14 cellular contexts compared by ENCODE assay signal in genomic region chr22:21626735-21627469, GRCh38. TPM values are rescaled to one million over a fixed set of nuclear protein-coding genes. Genes with fewer than 3 reads are reported as not detected.
DNase-seq lines count a peak whose midpoint lies in the region; ATAC-seq and TF ChIP-seq lines count a peak whose summit lies in the region.
"Had no signal": no experiment of that assay in that cellular context is flagged by ENCODE, and none has a peak within 500 bp of the region (broad histone marks: within the 10 kb centered on the region; RNA-seq: fewer than 3 reads in every experiment).

No MANE protein-coding gene starts in this region.

- peaks cover 5% of the 10 kb centered on the region for H3K27me3 ChIP-seq in Loucy (ENCODE audit: insufficient read depth, low read length, poor library complexity, severe bottlenecking)
- no peaks in the 10 kb centered on the region for H3K27me3 ChIP-seq in gastrocnemius medialis
- H3K27me3 ChIP-seq in lower lobe of right lung (ENCODE audit: low read depth) = no peaks in the 10 kb centered on the region
- H3K27me3 ChIP-seq: vagina had no signal

- H3K4me2 ChIP-seq in Loucy (ENCODE audit: low read depth, low read length, poor library complexity, severe bottlenecking) = peak overlapping the region; percentile 93

- H3K27ac Mint-ChIP-seq in activated naive CD4-positive, alpha-beta T cell treated with anti-CD3 and anti-CD28 coated beads for 36 hours = peak overlapping the region; percentile 75
- H3K27ac Mint-ChIP-seq in activated naive CD8-positive, alpha-beta T cell treated with anti-CD3 and anti-CD28 coated beads, Interleukin-2, amount 10 ng/mL, durations not matched to agents 7 days and 5 days = peak overlapping the region; percentile 31
- H3K27ac Mint-ChIP-seq in progenitor cell of endocrine pancreas = peak overlapping the region; percentile 73

- H3K4me3 ChIP-seq in Loucy (ENCODE audit: low read length, poor library complexity, severe bottlenecking) = peak overlapping the region; percentile 11
- no peak overlapping the region for H3K4me3 ChIP-seq in gastrocnemius medialis
- H3K4me3 ChIP-seq in lower lobe of right lung = no peak overlapping the region
- H3K4me3 ChIP-seq: vagina had no signal

- TF ChIP-seq CTCF in Loucy (conservative IDR thresholded peaks at IDR 0.05; ENCODE audit: low read length) (no peak), progenitor cell of endocrine pancreas (IDR thresholded peaks at IDR 0.05; ENCODE audit: unreplicated experiment) (no peak), gastrocnemius medialis (IDR thresholded peaks at IDR 0.05 in 4 of 5, conservative IDR thresholded peaks at IDR 0.05 in 1 of 5) (no peak), lower lobe of right lung (IDR thresholded peaks at IDR 0.05) (no peak)

- H3K4me1 ChIP-seq in Loucy (ENCODE audit: insufficient read depth, low read length, poor library complexity, severe bottlenecking) = peaks cover 13% of the 10 kb centered on the region
- peaks cover 27 to 41% of the 10 kb centered on the region in 2 donors for H3K4me1 ChIP-seq in gastrocnemius medialis
- peaks cover 52% of the 10 kb centered on the region for H3K4me1 ChIP-seq in lower lobe of right lung

- no peak overlapping the region for H2AFZ ChIP-seq in Loucy (ENCODE audit: low read length)

- peaks cover 40% of the 10 kb centered on the region; the same call in 1 of the 2 replicates for H3K36me3 ChIP-seq in Loucy (ENCODE audit: insufficient read depth, low read length)
- no peaks in the 10 kb centered on the region for H3K36me3 ChIP-seq in gastrocnemius medialis
- peaks cover 32% of the 10 kb centered on the region for H3K36me3 ChIP-seq in lower lobe of right lung

- H3K27me3 Mint-ChIP-seq in activated naive CD4-positive, alpha-beta T cell treated with anti-CD3 and anti-CD28 coated beads for 36 hours (ENCODE audit: low read depth) = no peaks in the 10 kb centered on the region
- H3K27me3 Mint-ChIP-seq in activated naive CD8-positive, alpha-beta T cell treated with anti-CD3 and anti-CD28 coated beads, Interleukin-2, amount 10 ng/mL, durations not matched to agents 7 days and 5 days = no peaks in the 10 kb centered on the region
- H3K27me3 Mint-ChIP-seq in progenitor cell of endocrine pancreas = no peaks in the 10 kb centered on the region

- POLR2A ChIA-PET in activated naive CD8-positive, alpha-beta T cell treated with anti-CD3 and anti-CD28 coated beads, Interleukin-2, amount 10 ng/mL, durations not matched to agents 7 days and 5 days (lab: Charles Lee) = interaction anchor here (0.8 to 1.8 kb wide), 3 partner anchors 16 to 59 kb away, joined by 3 to 5 read pairs (median 3); no protein-coding TSS in a partner anchor

- H3K9me2 ChIP-seq in Loucy (replicated peaks; ENCODE audit: low read depth, low read length) = no peaks in the 10 kb centered on the region

- no peak for ATAC-seq in activated naive CD8-positive, alpha-beta T cell treated with anti-CD3 and anti-CD28 coated beads, Interleukin-2, amount 10 ng/mL, durations not matched to agents 7 days and 5 days (ENCODE audit: low read depth)
- ATAC-seq in gastrocnemius medialis (no peak), lower lobe of right lung (no peak)

- H3K9me3 ChIP-seq in Loucy (ENCODE audit: insufficient read depth, low read depth, low read length) (no peaks in the 10 kb centered on the region), gastrocnemius medialis (no peaks in the 10 kb centered on the region), lower lobe of right lung (no peaks in the 10 kb centered on the region)
- H3K9me3 ChIP-seq: vagina had no signal

- intact Hi-C loops in activated naive CD4-positive, alpha-beta T cell treated with anti-CD3 and anti-CD28 coated beads for 36 hours (cut with micrococcal nuclease) = no loop called here
- intact Hi-C loops in gastrocnemius medialis (cut with DNase I; ENCODE audit: low total_unique reads) = no loop called here
- intact Hi-C loops in lower lobe of right lung (cut with DNase I) = no loop called here

- peak overlapping the region; percentile 32 for H3K4me3 Mint-ChIP-seq in activated naive CD4-positive, alpha-beta T cell treated with anti-CD3 and anti-CD28 coated beads for 36 hours
- H3K4me3 Mint-ChIP-seq in activated naive CD8-positive, alpha-beta T cell treated with anti-CD3 and anti-CD28 coated beads, Interleukin-2, amount 10 ng/mL, durations not matched to agents 7 days and 5 days = peak overlapping the region; percentile 39
- H3K4me3 Mint-ChIP-seq in progenitor cell of endocrine pancreas (ENCODE audit: low read depth) = peak overlapping the region; percentile 53

- no peak for TF ChIP-seq POLR2A in gastrocnemius medialis (IDR thresholded peaks at IDR 0.05)

- no peak for DNase-seq in activated naive CD4-positive, alpha-beta T cell treated with anti-CD3 and anti-CD28 coated beads for 36 hours
- no peak for DNase-seq in activated naive CD4-positive, alpha-beta T cell (lab: John Stamatoyannopoulos, UW)
- DNase-seq in activated naive CD8-positive, alpha-beta T cell treated with anti-CD3 and anti-CD28 coated beads, Interleukin-2, amount 10 ng/mL, durations not matched to agents 7 days and 5 days = no peak
- no peak for DNase-seq in progenitor cell of endocrine pancreas (ENCODE audit: low spot score, unreplicated experiment)
- DNase-seq in gastrocnemius medialis = no peak
- no peak for DNase-seq in lower lobe of right lung
- DNase-seq in superior temporal gyrus (ENCODE audit: extremely low spot score) = no peak
- DNase-seq: activated gamma-delta T cell treated with Interleukin-2 at 50 U/mL for 16 hours, cortex of kidney, IMR-90, NCI-H2227 treated with DMSO at 0.1 percent for 48 hours, small intestine had no signal

- H3K79me2 ChIP-seq in Loucy (ENCODE audit: insufficient read depth, low read length) = peaks cover 69% of the 10 kb centered on the region

- H3F3A ChIP-seq in Loucy (ENCODE audit: low read depth) = peaks cover 5% of the 10 kb centered on the region; the same call in 1 of the 2 replicates

- H4K20me1 ChIP-seq in Loucy (ENCODE audit: insufficient read depth, low read length, poor library complexity, severe bottlenecking) = peaks cover 66% of the 10 kb centered on the region

- peaks cover 20% of the 10 kb centered on the region for H3K36me3 Mint-ChIP-seq in activated naive CD4-positive, alpha-beta T cell treated with anti-CD3 and anti-CD28 coated beads for 36 hours (ENCODE audit: low read depth)
- H3K36me3 Mint-ChIP-seq in activated naive CD8-positive, alpha-beta T cell treated with anti-CD3 and anti-CD28 coated beads, Interleukin-2, amount 10 ng/mL, durations not matched to agents 7 days and 5 days = peaks cover 23% of the 10 kb centered on the region
- H3K36me3 Mint-ChIP-seq in progenitor cell of endocrine pancreas (ENCODE audit: insufficient read depth) = peaks cover 14% of the 10 kb centered on the region

- H3K27ac ChIP-seq in gastrocnemius medialis = no peak overlapping the region
- H3K27ac ChIP-seq in lower lobe of right lung = no peak overlapping the region
- H3K27ac ChIP-seq: vagina had no signal

- peaks cover 35% of the 10 kb centered on the region for H3K4me1 Mint-ChIP-seq in activated naive CD4-positive, alpha-beta T cell treated with anti-CD3 and anti-CD28 coated beads for 36 hours (ENCODE audit: low read depth)
- H3K4me1 Mint-ChIP-seq in activated naive CD8-positive, alpha-beta T cell treated with anti-CD3 and anti-CD28 coated beads, Interleukin-2, amount 10 ng/mL, durations not matched to agents 7 days and 5 days = peaks cover 23% of the 10 kb centered on the region
- H3K4me1 Mint-ChIP-seq in progenitor cell of endocrine pancreas (ENCODE audit: low read depth) = peaks cover 2% of the 10 kb centered on the region

- H3K9ac ChIP-seq in Loucy (ENCODE audit: low read depth, low read length, poor library complexity, severe bottlenecking) = no peak overlapping the region

- CTCF ChIA-PET in activated naive CD4-positive, alpha-beta T cell treated with anti-CD3 and anti-CD28 coated beads for 36 hours (lab: Charles Lee) = interaction anchor here (13.9 kb wide), 1 partner anchor 17 kb away, joined by 208 read pairs; the partner anchor contains the start of gene SDF2L1

- no peaks in the 10 kb centered on the region for H3K9me3 Mint-ChIP-seq in activated naive CD4-positive, alpha-beta T cell treated with anti-CD3 and anti-CD28 coated beads for 36 hours
- no peaks in the 10 kb centered on the region for H3K9me3 Mint-ChIP-seq in activated naive CD8-positive, alpha-beta T cell treated with anti-CD3 and anti-CD28 coated beads, Interleukin-2, amount 10 ng/mL, durations not matched to agents 7 days and 5 days
- no peaks in the 10 kb centered on the region for H3K9me3 Mint-ChIP-seq in progenitor cell of endocrine pancreas (ENCODE audit: low read depth)

- in situ Hi-C loops in gastrocnemius medialis (cut with MboI; ENCODE audit: low sequenced_read_pairs in 4 of 4) = no loop called here

RNA-seq across cellular contexts. Expression of gene YDJC, which starts 2.9 kb away (rescaled TPM):
- total RNA-seq in activated naive CD4-positive, alpha-beta T cell treated with anti-CD3 and anti-CD28 coated beads for 36 hours = 10 to 100 TPM; 50.3 to 53.2 TPM
- total RNA-seq in activated naive CD8-positive, alpha-beta T cell treated with anti-CD3 and anti-CD28 coated beads, Interleukin-2, amount 10 ng/mL, durations not matched to agents 7 days and 5 days = 10 to 100 TPM; 45.3 to 46.7 TPM
- 19.0 and 21.4 TPM in 2 replicates for total RNA-seq in progenitor cell of endocrine pancreas
- 10 to 100 TPM in 1 of 4 donors, 1 to 10 TPM in 3; 5.2 to 10.8 (median 6.3) TPM for total RNA-seq in gastrocnemius medialis
- total RNA-seq in lower lobe of right lung = 13.1 TPM

RNA-seq across cellular contexts. Expression of gene CCDC116, which starts 5.7 kb away (rescaled TPM):
- under 1 TPM; 0.19 to 0.30 TPM for total RNA-seq in activated naive CD4-positive, alpha-beta T cell treated with anti-CD3 and anti-CD28 coated beads for 36 hours
- under 1 TPM; 0.50 to 0.79 TPM for total RNA-seq in activated naive CD8-positive, alpha-beta T cell treated with anti-CD3 and anti-CD28 coated beads, Interleukin-2, amount 10 ng/mL, durations not matched to agents 7 days and 5 days
- 1.3 and 1.4 TPM in 2 replicates for total RNA-seq in progenitor cell of endocrine pancreas
- under 1 TPM in 2 of 4 donors, not detected in 2; 0.20 to 0.22 TPM for total RNA-seq in gastrocnemius medialis
- 0.41 TPM for total RNA-seq in lower lobe of right lung
- total RNA-seq: vagina had no signal

RNA-seq across cellular contexts. Expression of gene SDF2L1, which starts 15.2 kb away (rescaled TPM):
- 10 to 100 TPM; 21.7 to 22.3 TPM for total RNA-seq in activated naive CD4-positive, alpha-beta T cell treated with anti-CD3 and anti-CD28 coated beads for 36 hours
- 10 to 100 TPM; 36.0 to 39.7 TPM for total RNA-seq in activated naive CD8-positive, alpha-beta T cell treated with anti-CD3 and anti-CD28 coated beads, Interleukin-2, amount 10 ng/mL, durations not matched to agents 7 days and 5 days
- total RNA-seq in progenitor cell of endocrine pancreas = 27.0 and 28.2 TPM in 2 replicates
- 10 to 100 TPM in 3 of 4 donors, 1 to 10 TPM in 1; 8.5 to 33.2 (median 23.3) TPM for total RNA-seq in gastrocnemius medialis
- total RNA-seq in lower lobe of right lung = 36.1 TPM

RNA-seq across cellular contexts. Expression of gene PPIL2, which starts 38.9 kb away (rescaled TPM):
- total RNA-seq in activated naive CD4-positive, alpha-beta T cell treated with anti-CD3 and anti-CD28 coated beads for 36 hours = 10 to 100 TPM; 40.9 to 42.3 TPM
- total RNA-seq in activated naive CD8-positive, alpha-beta T cell treated with anti-CD3 and anti-CD28 coated beads, Interleukin-2, amount 10 ng/mL, durations not matched to agents 7 days and 5 days = 10 to 100 TPM; 67.0 to 73.1 TPM
- 46.7 and 49.2 TPM in 2 replicates for total RNA-seq in progenitor cell of endocrine pancreas
- total RNA-seq in gastrocnemius medialis = 10 to 100 TPM; 16.8 to 24.8 (median 20.5) TPM
- 38.1 TPM for total RNA-seq in lower lobe of right lung

RNA-seq across cellular contexts. Expression of gene UBE2L3, which starts 59.4 kb away (rescaled TPM):
- total RNA-seq in activated naive CD4-positive, alpha-beta T cell treated with anti-CD3 and anti-CD28 coated beads for 36 hours = 10 to 100 TPM; 49.1 to 50.1 TPM
- total RNA-seq in activated naive CD8-positive, alpha-beta T cell treated with anti-CD3 and anti-CD28 coated beads, Interleukin-2, amount 10 ng/mL, durations not matched to agents 7 days and 5 days = 10 to 100 TPM; 49.3 to 51.5 TPM
- 64.6 and 67.4 TPM in 2 replicates for total RNA-seq in progenitor cell of endocrine pancreas
- 10 to 100 TPM; 61.5 to 88.7 (median 70.5) TPM for total RNA-seq in gastrocnemius medialis
- total RNA-seq in lower lobe of right lung = 47.9 TPM
